Comparison of ENCODE assay signal across 1 cellular context in the genomic region with DNA sequence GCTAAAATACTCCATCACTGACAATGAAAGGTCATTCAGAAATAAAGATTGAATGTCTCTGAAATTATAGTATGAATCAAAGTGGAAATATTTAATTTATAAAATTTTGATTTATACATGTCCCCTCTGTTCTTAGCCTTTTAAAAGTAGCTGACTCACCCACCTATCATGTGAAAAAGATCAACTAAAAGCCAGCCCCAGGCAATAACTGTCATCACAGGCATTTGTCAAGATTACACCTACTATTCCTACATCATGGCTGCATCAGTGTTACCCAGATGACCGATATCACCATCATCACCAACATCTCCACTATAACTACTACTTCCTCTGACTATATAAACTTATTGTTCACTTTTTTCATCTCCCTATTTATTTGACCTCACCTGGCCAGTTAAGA.
A peak's percentile ranks its signal among the peaks of the same experiment; 100 is the strongest.
TF ChIP-seq lines count a peak whose summit lies in the region.

No MANE protein-coding gene starts in this region.

TF ChIP-seq in HEK293, 187 proteins besides CTCF, POLR2A, EP300 and RAD21 (continued from another document and continues in another):
- TF ChIP-seq, protein P1, sequence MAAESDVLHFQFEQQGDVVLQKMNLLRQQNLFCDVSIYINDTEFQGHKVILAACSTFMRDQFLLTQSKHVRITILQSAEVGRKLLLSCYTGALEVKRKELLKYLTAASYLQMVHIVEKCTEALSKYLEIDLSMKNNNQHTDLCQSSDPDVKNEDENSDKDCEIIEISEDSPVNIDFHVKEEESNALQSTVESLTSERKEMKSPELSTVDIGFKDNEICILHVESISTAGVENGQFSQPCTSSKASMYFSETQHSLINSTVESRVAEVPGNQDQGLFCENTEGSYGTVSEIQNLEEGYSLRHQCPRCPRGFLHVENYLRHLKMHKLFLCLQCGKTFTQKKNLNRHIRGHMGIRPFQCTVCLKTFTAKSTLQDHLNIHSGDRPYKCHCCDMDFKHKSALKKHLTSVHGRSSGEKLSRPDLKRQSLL (tag by site-specific recombination; IDR thresholded peaks at IDR 0.05): no peak
- no peak for TF ChIP-seq ZNF214 (tag by site-specific recombination; IDR thresholded peaks at IDR 0.05; ENCODE audit: borderline replicate concordance)
- TF ChIP-seq ZNF585B (tag by site-specific recombination; IDR thresholded peaks at IDR 0.05): no peak
- TF ChIP-seq ZNF362 (tag by site-specific recombination; IDR thresholded peaks at IDR 0.05): no peak
- no peak for TF ChIP-seq ZNF324 (tag by site-specific recombination; IDR thresholded peaks at IDR 0.05)
- TF ChIP-seq ZBTB17 (tag by site-specific recombination; IDR thresholded peaks at IDR 0.05): 0 out of 2 replicates have a peak, but pooled peaks have one; percentile 20
- no peak; the same call in 1 of the 2 replicates for TF ChIP-seq ZNF639 (tag by site-specific recombination; IDR thresholded peaks at IDR 0.05)
- peak; percentile 65; the same call in 1 of the 2 replicates for TF ChIP-seq SP7 (tag by site-specific recombination; IDR thresholded peaks at IDR 0.05)
- TF ChIP-seq KLF8 (tag by site-specific recombination; IDR thresholded peaks at IDR 0.05): no peak
- TF ChIP-seq ZNF10 (tag by site-specific recombination; IDR thresholded peaks at IDR 0.05): no peak
- no peak for TF ChIP-seq ZNF561 (tag by site-specific recombination; IDR thresholded peaks at IDR 0.05; ENCODE audit: borderline replicate concordance)
- TF ChIP-seq ZNF670 (tag by site-specific recombination; IDR thresholded peaks at IDR 0.05; ENCODE audit: low read depth): no peak
- TF ChIP-seq SETDB1 (IDR thresholded peaks at IDR 0.05; ENCODE audit: insufficient read length, low read length): no peak
- no peak for TF ChIP-seq KLF9 (tag by site-specific recombination; IDR thresholded peaks at IDR 0.05; ENCODE audit: low read depth)
- TF ChIP-seq, protein P2, sequence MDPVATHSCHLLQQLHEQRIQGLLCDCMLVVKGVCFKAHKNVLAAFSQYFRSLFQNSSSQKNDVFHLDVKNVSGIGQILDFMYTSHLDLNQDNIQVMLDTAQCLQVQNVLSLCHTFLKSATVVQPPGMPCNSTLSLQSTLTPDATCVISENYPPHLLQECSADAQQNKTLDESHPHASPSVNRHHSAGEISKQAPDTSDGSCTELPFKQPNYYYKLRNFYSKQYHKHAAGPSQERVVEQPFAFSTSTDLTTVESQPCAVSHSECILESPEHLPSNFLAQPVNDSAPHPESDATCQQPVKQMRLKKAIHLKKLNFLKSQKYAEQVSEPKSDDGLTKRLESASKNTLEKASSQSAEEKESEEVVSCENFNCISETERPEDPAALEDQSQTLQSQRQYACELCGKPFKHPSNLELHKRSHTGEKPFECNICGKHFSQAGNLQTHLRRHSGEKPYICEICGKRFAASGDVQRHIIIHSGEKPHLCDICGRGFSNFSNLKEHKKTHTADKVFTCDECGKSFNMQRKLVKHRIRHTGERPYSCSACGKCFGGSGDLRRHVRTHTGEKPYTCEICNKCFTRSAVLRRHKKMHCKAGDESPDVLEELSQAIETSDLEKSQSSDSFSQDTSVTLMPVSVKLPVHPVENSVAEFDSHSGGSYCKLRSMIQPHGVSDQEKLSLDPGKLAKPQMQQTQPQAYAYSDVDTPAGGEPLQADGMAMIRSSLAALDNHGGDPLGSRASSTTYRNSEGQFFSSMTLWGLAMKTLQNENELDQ (tag by site-specific recombination; IDR thresholded peaks at IDR 0.05; ENCODE audit: low read depth): no peak
- TF ChIP-seq ZNF501 (tag by site-specific recombination; IDR thresholded peaks at IDR 0.05): no peak
- TF ChIP-seq HOXA7 (CRISPR knock-in tag; IDR thresholded peaks at IDR 0.05; ENCODE audit: borderline replicate concordance): no peak
- TF ChIP-seq ZNF366 (tag by site-specific recombination; conservative IDR thresholded peaks at IDR 0.05): peak; percentile 42
- TF ChIP-seq FEZF1 (tag by site-specific recombination; IDR thresholded peaks at IDR 0.05): peak; percentile 82
- TF ChIP-seq ZNF292 (tag by site-specific recombination; IDR thresholded peaks at IDR 0.05; ENCODE audit: borderline replicate concordance, low read depth): no peak
- no peak for TF ChIP-seq ZBTB20 (tag by site-specific recombination; IDR thresholded peaks at IDR 0.05)
- no peak for TF ChIP-seq ZNF48 (tag by site-specific recombination; IDR thresholded peaks at IDR 0.05)
- TF ChIP-seq, protein P3, sequence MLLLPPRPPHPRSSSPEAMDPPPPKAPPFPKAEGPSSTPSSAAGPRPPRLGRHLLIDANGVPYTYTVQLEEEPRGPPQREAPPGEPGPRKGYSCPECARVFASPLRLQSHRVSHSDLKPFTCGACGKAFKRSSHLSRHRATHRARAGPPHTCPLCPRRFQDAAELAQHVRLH (tag by site-specific recombination; IDR thresholded peaks at IDR 0.05): no peak
- no peak for TF ChIP-seq ZSCAN30 (tag by site-specific recombination; IDR thresholded peaks at IDR 0.05)
- no peak for TF ChIP-seq ZSCAN23 (tag by site-specific recombination; IDR thresholded peaks at IDR 0.05)
- TF ChIP-seq ZNF221 (tag by site-specific recombination; IDR thresholded peaks at IDR 0.05; ENCODE audit: borderline replicate concordance): no peak
- no peak for TF ChIP-seq ZNF704 (tag by site-specific recombination; IDR thresholded peaks at IDR 0.05)
- TF ChIP-seq ZNF398 (tag by site-specific recombination; IDR thresholded peaks at IDR 0.05): 0 out of 2 replicates have a peak, but pooled peaks have one; percentile 17
- TF ChIP-seq ZNF510 (tag by site-specific recombination; IDR thresholded peaks at IDR 0.05; ENCODE audit: insufficient replicate concordance): no peak
- TF ChIP-seq WT1 (tag by site-specific recombination; IDR thresholded peaks at IDR 0.05): no peak
- peak; percentile 52; the same call in 1 of the 2 replicates for TF ChIP-seq HIC1 (tag by site-specific recombination; IDR thresholded peaks at IDR 0.05)
- TF ChIP-seq ZNF223 (tag by site-specific recombination; IDR thresholded peaks at IDR 0.05): no peak
- TF ChIP-seq ZNF629 (tag by site-specific recombination; IDR thresholded peaks at IDR 0.05): peak; percentile 63; the same call in 1 of the 2 replicates
- no peak for TF ChIP-seq PRDM2 (tag by site-specific recombination; IDR thresholded peaks at IDR 0.05; ENCODE audit: borderline replicate concordance)
- TF ChIP-seq ZNF792 (tag by site-specific recombination; IDR thresholded peaks at IDR 0.05): no peak
- TF ChIP-seq ZNF843 (tag by site-specific recombination; IDR thresholded peaks at IDR 0.05): peak; percentile 63; the same call in 1 of the 2 replicates
- TF ChIP-seq ZNF416 (tag by site-specific recombination; IDR thresholded peaks at IDR 0.05): no peak
- no peak for TF ChIP-seq ZFP3 (tag by site-specific recombination; IDR thresholded peaks at IDR 0.05; ENCODE audit: low read depth)
- 0 out of 2 replicates have a peak, but pooled peaks have one; percentile 15 for TF ChIP-seq PRDM6 (tag by site-specific recombination; IDR thresholded peaks at IDR 0.05)
- no peak for TF ChIP-seq ZNF433 (tag by site-specific recombination; IDR thresholded peaks at IDR 0.05; ENCODE audit: low read depth)
